ENCODE assay signal across 9 cellular contexts in genomic region chr2:9594361-9595063, GRCh38. TPM values are rescaled to one million over a fixed set of nuclear protein-coding genes. Genes with fewer than 3 reads are reported as not detected.
DNase-seq lines count a peak whose midpoint lies in the region; ATAC-seq lines count a peak whose summit lies in the region.
"Had no signal": no experiment of that assay in that cellular context is flagged by ENCODE, and none has a peak within 500 bp of the region (broad histone marks: within the 10 kb centered on the region; RNA-seq: fewer than 3 reads in every experiment).

No MANE protein-coding gene starts in this region.

- peak overlapping the region; percentile 85 for H3K27ac Mint-ChIP-seq in activated T-helper 1 cell treated with anti-CD3 and anti-CD28 coated beads, Interleukin-12 subunit alpha, Interleukin-12 subunit beta, Interleukin-2, Interleukin-4 antibody, amounts not matched to agents 30 ng/mL and 10 ng/mL and 1 ng/mL, durations not matched to agents 14 hours and 24 hours and 36 hours
- H3K27ac Mint-ChIP-seq in stimulated activated naive CD8-positive, alpha-beta T cell treated with anti-CD3 and anti-CD28 coated beads, Interleukin-15, amount 100 ng/mL, for 72 hours, result peak overlapping the region; percentile 41 to 94

- no peak overlapping the region for H3K4me3 ChIP-seq in SJCRH30

- intact Hi-C loops in activated T-helper 1 cell treated with anti-CD3 and anti-CD28 coated beads, Interleukin-12 subunit alpha, Interleukin-12 subunit beta, Interleukin-2, Interleukin-4 antibody, amounts not matched to agents 30 ng/mL and 10 ng/mL and 1 ng/mL, durations not matched to agents 14 hours and 24 hours and 36 hours (cut with micrococcal nuclease), result loop anchor here (1.0 to 10.0 kb wide), 11 partner anchors 14 to 850 kb away; partner anchors contain the start of gene ODC1
- intact Hi-C loops in left ventricle myocardium superior (cut with micrococcal nuclease), result no loop called here

- H3K27me3 Mint-ChIP-seq in activated T-helper 1 cell treated with anti-CD3 and anti-CD28 coated beads, Interleukin-12 subunit alpha, Interleukin-12 subunit beta, Interleukin-2, Interleukin-4 antibody, amounts not matched to agents 30 ng/mL and 10 ng/mL and 1 ng/mL, durations not matched to agents 14 hours and 24 hours and 36 hours (ENCODE audit: insufficient read depth), result no peaks in the 10 kb centered on the region
- H3K27me3 Mint-ChIP-seq in stimulated activated naive CD8-positive, alpha-beta T cell treated with anti-CD3 and anti-CD28 coated beads, Interleukin-15, amount 100 ng/mL, for 72 hours, result no peaks in the 10 kb centered on the region

- H3K27me3 ChIP-seq in SJCRH30, result no peaks in the 10 kb centered on the region

- peaks cover 4% of the 10 kb centered on the region; the same call in 1 of the 2 replicates for H3K4me1 ChIP-seq in SJCRH30

- peaks cover 8% of the 10 kb centered on the region; the same call in 1 of the 2 replicates for H3K9me3 ChIP-seq in SJCRH30 (replicated peaks)

- no peak overlapping the region for H3K27ac ChIP-seq in SJCRH30
- H3K27ac ChIP-seq: VCaP had no signal

- H3K36me3 Mint-ChIP-seq in activated T-helper 1 cell treated with anti-CD3 and anti-CD28 coated beads, Interleukin-12 subunit alpha, Interleukin-12 subunit beta, Interleukin-2, Interleukin-4 antibody, amounts not matched to agents 30 ng/mL and 10 ng/mL and 1 ng/mL, durations not matched to agents 14 hours and 24 hours and 36 hours (ENCODE audit: low read depth), result peaks cover 51% of the 10 kb centered on the region

- H3K36me3 ChIP-seq in SJCRH30, result peaks cover 56% of the 10 kb centered on the region

- peak overlapping the region; percentile 28 for H3K4me3 Mint-ChIP-seq in activated T-helper 1 cell treated with anti-CD3 and anti-CD28 coated beads, Interleukin-12 subunit alpha, Interleukin-12 subunit beta, Interleukin-2, Interleukin-4 antibody, amounts not matched to agents 30 ng/mL and 10 ng/mL and 1 ng/mL, durations not matched to agents 14 hours and 24 hours and 36 hours
- peak overlapping the region; percentile 60 to 68 for H3K4me3 Mint-ChIP-seq in stimulated activated naive CD8-positive, alpha-beta T cell treated with anti-CD3 and anti-CD28 coated beads, Interleukin-15, amount 100 ng/mL, for 72 hours

- peaks cover 2% of the 10 kb centered on the region for H3K9me3 Mint-ChIP-seq in activated T-helper 1 cell treated with anti-CD3 and anti-CD28 coated beads, Interleukin-12 subunit alpha, Interleukin-12 subunit beta, Interleukin-2, Interleukin-4 antibody, amounts not matched to agents 30 ng/mL and 10 ng/mL and 1 ng/mL, durations not matched to agents 14 hours and 24 hours and 36 hours
- peaks cover 6% of the 10 kb centered on the region in 2 donors for H3K9me3 Mint-ChIP-seq in stimulated activated naive CD8-positive, alpha-beta T cell treated with anti-CD3 and anti-CD28 coated beads, Interleukin-15, amount 100 ng/mL, for 72 hours

- peak; percentile 76 to 78 for ATAC-seq in activated CD4-positive, CD25-positive, alpha-beta regulatory T cell treated with anti-CD3 and anti-CD28 coated beads, Interleukin-2, amount 50 U/mL, for 24 hours
- peak; percentile 88 for ATAC-seq in left ventricle myocardium superior
- ATAC-seq in stimulated activated naive CD8-positive, alpha-beta T cell treated with anti-CD3 and anti-CD28 coated beads, Interleukin-15, amount 100 ng/mL, for 72 hours, result peak; percentile 94
- no peak for ATAC-seq in GM21723 (IDR thresholded peaks at IDR 0.05; ENCODE audit: unreplicated experiment)
- no peak for ATAC-seq in HG02798 (IDR thresholded peaks at IDR 0.05; ENCODE audit: poor library complexity, unreplicated experiment)

- peaks cover 71% of the 10 kb centered on the region for H3K4me1 Mint-ChIP-seq in activated T-helper 1 cell treated with anti-CD3 and anti-CD28 coated beads, Interleukin-12 subunit alpha, Interleukin-12 subunit beta, Interleukin-2, Interleukin-4 antibody, amounts not matched to agents 30 ng/mL and 10 ng/mL and 1 ng/mL, durations not matched to agents 14 hours and 24 hours and 36 hours (ENCODE audit: low read depth)
- H3K4me1 Mint-ChIP-seq in stimulated activated naive CD8-positive, alpha-beta T cell treated with anti-CD3 and anti-CD28 coated beads, Interleukin-15, amount 100 ng/mL, for 72 hours, result peaks cover 83% of the 10 kb centered on the region

- no peak for DNase-seq in activated CD4-positive, CD25-positive, alpha-beta regulatory T cell (lab: John Stamatoyannopoulos, UW)
- DNase-seq in activated T-helper 1 cell treated with anti-CD3 and anti-CD28 coated beads, Interleukin-12 subunit alpha, Interleukin-12 subunit beta, Interleukin-2, Interleukin-4 antibody, amounts not matched to agents 30 ng/mL and 10 ng/mL and 1 ng/mL, durations not matched to agents 14 hours and 24 hours and 36 hours (ENCODE audit: low spot score), result no peak
- no peak for DNase-seq in left ventricle myocardium superior
- no peak for DNase-seq in stimulated activated naive CD8-positive, alpha-beta T cell treated with anti-CD3 and anti-CD28 coated beads, Interleukin-15, amount 100 ng/mL, for 72 hours
- DNase-seq in SJCRH30, result no peak

RNA-seq across cellular contexts. Expression of gene YWHAQ, which starts 36.3 kb away (rescaled TPM):
- total RNA-seq in activated T-helper 1 cell treated with anti-CD3 and anti-CD28 coated beads, Interleukin-12 subunit alpha, Interleukin-12 subunit beta, Interleukin-2, Interleukin-4 antibody, amounts not matched to agents 30 ng/mL and 10 ng/mL and 1 ng/mL, durations not matched to agents 14 hours and 24 hours and 36 hours, result 290 and 311 TPM in 2 replicates
- total RNA-seq in left ventricle myocardium superior, result 119 TPM
- total RNA-seq in SJCRH30 (2014; rRNA removed; shearing (Covaris generic)), result 516 and 523 TPM in 2 replicates

RNA-seq across cellular contexts. Expression of gene ADAM17, which starts 38.9 kb away (rescaled TPM):
- total RNA-seq in activated T-helper 1 cell treated with anti-CD3 and anti-CD28 coated beads, Interleukin-12 subunit alpha, Interleukin-12 subunit beta, Interleukin-2, Interleukin-4 antibody, amounts not matched to agents 30 ng/mL and 10 ng/mL and 1 ng/mL, durations not matched to agents 14 hours and 24 hours and 36 hours, result 30.4 and 31.6 TPM in 2 replicates
- total RNA-seq in left ventricle myocardium superior, result 13.7 TPM
- total RNA-seq in SJCRH30 (2014; rRNA removed; shearing (Covaris generic)), result 26.2 and 27.4 TPM in 2 replicates

Comparison
In these comparisons a context has a peak if more than half of its experiments do, and no peak if none do; other contexts are left out.
1. ATAC-seq: peak in activated CD4-positive, CD25-positive, alpha-beta regulatory T cell treated with anti-CD3 and anti-CD28 coated beads, Interleukin-2, amount 50 U/mL, for 24 hours (2 of 2), left ventricle myocardium superior (single experiment) and stimulated activated naive CD8-positive, alpha-beta T cell treated with anti-CD3 and anti-CD28 coated beads, Interleukin-15, amount 100 ng/mL, for 72 hours (single experiment); none in GM21723 (single experiment) and HG02798 (single experiment).